ENCODE assay signal across 26 cellular contexts in the genomic region with DNA sequence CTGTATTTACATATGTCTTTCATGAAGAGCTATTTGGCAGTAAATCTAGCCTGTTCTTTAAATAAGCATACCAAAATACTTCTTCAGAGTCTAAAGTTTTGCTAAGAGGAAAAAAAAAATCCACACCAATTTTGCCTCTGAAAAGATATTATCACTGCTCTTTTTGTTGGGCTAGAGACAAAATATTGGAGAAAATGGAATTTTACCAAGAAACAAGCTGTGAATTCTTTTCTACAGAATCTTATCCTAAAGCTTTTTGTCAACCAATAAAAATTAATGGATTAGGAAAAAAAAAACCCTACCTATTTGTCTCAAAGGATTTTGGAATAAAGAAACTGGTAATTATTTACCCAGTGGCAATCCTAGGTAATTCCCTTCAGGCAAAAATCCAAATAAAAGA.
"Had no signal": no experiment of that assay in that cellular context is flagged by ENCODE, and none has a peak within 500 bp of the region (broad histone marks: within the 10 kb centered on the region; RNA-seq: fewer than 3 reads in every experiment).

No MANE protein-coding gene starts in this region.

- H3K27me3 ChIP-seq: pancreas, spleen, suprapubic skin, tibial nerve, uterus had no signal

- H3K4me1 Mint-ChIP-seq: naive thymus-derived CD4-positive, alpha-beta T cell; neural crest cell; stimulated activated effector memory CD8-positive, alpha-beta T cell treated with anti-CD3 and anti-CD28 coated beads, Interleukin-12 subunit alpha, Interleukin-12 subunit beta, amount 100 ng/mL, for 72 hours had no signal

- DNase-seq: islet precursor cell; left ventricle myocardium inferior; midbrain; mucosa of descending colon; naive thymus-derived CD4-positive, alpha-beta T cell; nucleus accumbens; pancreas; posterior cingulate gyrus; retina; right cardiac atrium; spleen; stimulated activated CD4-positive, alpha-beta T cell treated with anti-CD3 and anti-CD28 coated beads, Interleukin-4, amount 100 ng/mL, for 24 hours; stimulated activated naive CD4-positive, alpha-beta T cell; uterus had no signal

- H3K36me3 Mint-ChIP-seq: natural killer cell treated with Interleukin-12 subunit alpha and Interleukin-12 subunit beta and Interleukin-15 and Interleukin-18, amount 100 ng/mL, for 72 hours; stimulated activated effector memory CD8-positive, alpha-beta T cell treated with anti-CD3 and anti-CD28 coated beads, Interleukin-12 subunit alpha, Interleukin-12 subunit beta, amount 100 ng/mL, for 72 hours; type B pancreatic cell had no signal

- H3K4me3 ChIP-seq: left ventricle myocardium inferior, lung, mucosa of descending colon, pancreas, prostate gland, skin epidermis, spleen, suprapubic skin, thoracic aorta, tibial nerve, uterus had no signal

- H3K9me3 ChIP-seq: left ventricle myocardium inferior, mucosa of descending colon, pancreas, prostate gland, suprapubic skin, thoracic aorta, tibial nerve, uterus had no signal

- ATAC-seq: mucosa of descending colon; naive thymus-derived CD4-positive, alpha-beta T cell; natural killer cell treated with Interleukin-12 subunit alpha and Interleukin-12 subunit beta and Interleukin-15 and Interleukin-18, amount 100 ng/mL, for 72 hours; right cardiac atrium; sciatic nerve; stimulated activated effector memory CD8-positive, alpha-beta T cell treated with anti-CD3 and anti-CD28 coated beads, Interleukin-12 subunit alpha, Interleukin-12 subunit beta, amount 100 ng/mL, for 72 hours had no signal

- H3K4me1 ChIP-seq: left ventricle myocardium inferior, prostate gland, spleen, suprapubic skin, tibial nerve, uterus had no signal

- H3K9me3 Mint-ChIP-seq: naive thymus-derived CD4-positive, alpha-beta T cell; neural crest cell; stimulated activated effector memory CD8-positive, alpha-beta T cell treated with anti-CD3 and anti-CD28 coated beads, Interleukin-12 subunit alpha, Interleukin-12 subunit beta, amount 100 ng/mL, for 72 hours; stimulated activated naive CD8-positive, alpha-beta T cell treated with anti-CD3 and anti-CD28 coated beads, Interleukin-15, Interleukin-2, amounts not matched to agents 100 ng/mL and 50 ng/mL, for 24 hours; type B pancreatic cell had no signal

- H3K27me3 Mint-ChIP-seq: natural killer cell treated with Interleukin-12 subunit alpha and Interleukin-12 subunit beta and Interleukin-15 and Interleukin-18, amount 100 ng/mL, for 72 hours; stimulated activated naive CD8-positive, alpha-beta T cell treated with anti-CD3 and anti-CD28 coated beads, Interleukin-15, Interleukin-2, amounts not matched to agents 100 ng/mL and 50 ng/mL, for 24 hours; type B pancreatic cell had no signal

- H3K4me3 Mint-ChIP-seq: naive thymus-derived CD4-positive, alpha-beta T cell; natural killer cell treated with Interleukin-12 subunit alpha and Interleukin-12 subunit beta and Interleukin-15 and Interleukin-18, amount 100 ng/mL, for 72 hours; neural crest cell; stimulated activated effector memory CD8-positive, alpha-beta T cell treated with anti-CD3 and anti-CD28 coated beads, Interleukin-12 subunit alpha, Interleukin-12 subunit beta, amount 100 ng/mL, for 72 hours; stimulated activated naive CD8-positive, alpha-beta T cell treated with anti-CD3 and anti-CD28 coated beads, Interleukin-15, Interleukin-2, amounts not matched to agents 100 ng/mL and 50 ng/mL, for 24 hours; type B pancreatic cell had no signal

- H3K27ac Mint-ChIP-seq: naive thymus-derived CD4-positive, alpha-beta T cell; natural killer cell treated with Interleukin-12 subunit alpha and Interleukin-12 subunit beta and Interleukin-15 and Interleukin-18, amount 100 ng/mL, for 72 hours; stimulated activated effector memory CD8-positive, alpha-beta T cell treated with anti-CD3 and anti-CD28 coated beads, Interleukin-12 subunit alpha, Interleukin-12 subunit beta, amount 100 ng/mL, for 72 hours; stimulated activated naive CD8-positive, alpha-beta T cell treated with anti-CD3 and anti-CD28 coated beads, Interleukin-15, Interleukin-2, amounts not matched to agents 100 ng/mL and 50 ng/mL, for 24 hours; type B pancreatic cell had no signal

- H3K36me3 ChIP-seq: left ventricle myocardium inferior, pancreas, prostate gland, spleen, suprapubic skin, thoracic aorta, tibial nerve, uterus had no signal
